Comparison of ENCODE assay signal across 31 cellular contexts in the genomic region with DNA sequence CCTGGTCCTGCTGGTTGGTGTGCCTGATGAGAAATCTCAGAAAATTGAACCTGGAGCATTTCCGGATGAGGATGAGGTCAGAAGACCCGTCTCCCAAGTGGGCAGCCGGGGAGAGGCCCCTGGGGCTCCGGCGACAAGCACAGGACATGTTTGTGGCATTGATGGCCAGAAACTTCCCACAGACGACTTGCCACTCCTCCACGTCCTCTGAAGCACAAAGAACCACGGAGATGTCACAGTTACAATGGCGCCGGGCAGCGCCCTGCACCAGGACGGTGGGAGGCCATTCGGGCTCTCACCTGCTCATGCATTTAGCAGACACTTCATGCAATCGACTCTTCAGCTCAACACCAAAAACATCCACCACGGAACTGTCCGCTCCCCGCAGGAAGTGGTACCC.
"Had no signal": no experiment of that assay in that cellular context is flagged by ENCODE, and none has a peak within 500 bp of the region (broad histone marks: within the 10 kb centered on the region; RNA-seq: fewer than 3 reads in every experiment).

No MANE protein-coding gene starts in this region.

- ATAC-seq: activated CD8-positive, alpha-beta T cell treated with anti-CD3 and anti-CD28 coated beads for 36 hours; activated naive CD8-positive, alpha-beta T cell treated with anti-CD3 and anti-CD28 coated beads, Interleukin-2, amount 50 U/mL, for 24 hours; PC-3 had no signal

- H3K9me3 Mint-ChIP-seq: activated CD4-positive, alpha-beta T cell treated with anti-CD3 and anti-CD28 coated beads, Interleukin-2, amount 10 ng/mL, durations not matched to agents 24 days and 14 days; activated CD8-positive, alpha-beta T cell treated with anti-CD3 and anti-CD28 coated beads for 36 hours; activated naive CD4-positive, alpha-beta T cell treated with anti-CD3 and anti-CD28 coated beads, Interleukin-2, amount 10 ng/mL, durations not matched to agents 7 days and 5 days; activated naive CD8-positive, alpha-beta T cell treated with anti-CD3 and anti-CD28 coated beads, Interleukin-2, amount 50 U/mL, for 24 hours; activated T-helper 1 cell treated with anti-CD3 and anti-CD28 coated beads, Interleukin-12 subunit alpha, Interleukin-12 subunit beta, Interleukin-2, Interleukin-4 antibody, amounts not matched to agents 30 ng/mL and 10 ng/mL and 1 ng/mL, durations not matched to agents 14 hours and 24 hours and 36 hours; brain had no signal

- H3K27me3 Mint-ChIP-seq: activated CD4-positive, alpha-beta T cell treated with anti-CD3 and anti-CD28 coated beads, Interleukin-2, amount 10 ng/mL, durations not matched to agents 24 days and 14 days; activated CD8-positive, alpha-beta T cell treated with anti-CD3 and anti-CD28 coated beads for 36 hours; activated naive CD4-positive, alpha-beta T cell treated with anti-CD3 and anti-CD28 coated beads, Interleukin-2, amount 10 ng/mL, durations not matched to agents 7 days and 5 days; activated naive CD8-positive, alpha-beta T cell; activated naive CD8-positive, alpha-beta T cell treated with anti-CD3 and anti-CD28 coated beads, Interleukin-2, amount 50 U/mL, for 24 hours; brain had no signal

- H3K27ac ChIP-seq: KMS-11, Peyer's patch, WERI-Rb-1 had no signal

- DNase-seq: activated CD4-positive, alpha-beta T cell treated with anti-CD3 and anti-CD28 coated beads, Interleukin-2, amount 10 ng/mL, durations not matched to agents 24 days and 14 days; activated CD4-positive, alpha-beta T cell treated with anti-CD3 and anti-CD28 coated beads, Interleukin-2, amount 50 U/mL, for 4 hours; activated CD4-positive, CD25-positive, alpha-beta regulatory T cell; activated CD8-positive, alpha-beta T cell treated with anti-CD3 and anti-CD28 coated beads for 36 hours; activated effector memory CD4-positive, alpha-beta T cell treated with Interleukin-2 at 50 U/mL for 16 hours; activated naive CD4-positive, alpha-beta T cell treated with anti-CD3 and anti-CD28 coated beads, Interleukin-2, amount 10 ng/mL, durations not matched to agents 7 days and 5 days; activated naive CD8-positive, alpha-beta T cell treated with anti-CD3 and anti-CD28 coated beads, Interleukin-2, amount 50 U/mL, for 24 hours; activated T-cell treated with anti-CD3 and anti-CD28 coated beads, Interleukin-2, amount 50 U/mL, for 1 hour; anterior cingulate cortex; caudate nucleus; NCI-H1092 treated with DMSO at 0.1 percent for 48 hours; NCI-H1417; NCI-H146; NCI-H187; NCI-H2029 treated with DMSO at 0.1 percent for 48 hours; NCI-H2107; NCI-H2171; NCI-H510A; NCI-H526; NCI-H748 treated with DMSO at 0.1 percent for 48 hours; NK-92 treated with Interleukin-12 subunit alpha and Interleukin-12 subunit beta, amount 100 ng/mL, for 24 hours; PC-3; Peyer's patch; RPMI8226; SW 1271; T1000; WERI-Rb-1 had no signal

- H3K4me2 ChIP-seq: KMS-11 had no signal

- H3K27ac Mint-ChIP-seq: activated CD4-positive, alpha-beta T cell treated with anti-CD3 and anti-CD28 coated beads, Interleukin-2, amount 10 ng/mL, durations not matched to agents 24 days and 14 days; activated CD8-positive, alpha-beta T cell treated with anti-CD3 and anti-CD28 coated beads for 36 hours; activated naive CD8-positive, alpha-beta T cell; activated naive CD8-positive, alpha-beta T cell treated with anti-CD3 and anti-CD28 coated beads, Interleukin-2, amount 50 U/mL, for 24 hours; activated T-helper 1 cell treated with anti-CD3 and anti-CD28 coated beads, Interleukin-12 subunit alpha, Interleukin-12 subunit beta, Interleukin-2, Interleukin-4 antibody, amounts not matched to agents 30 ng/mL and 10 ng/mL and 1 ng/mL, durations not matched to agents 14 hours and 24 hours and 36 hours; brain had no signal

- H3K9me3 ChIP-seq: Peyer's patch had no signal

- H3K27me3 ChIP-seq: Peyer's patch had no signal

- H3K4me3 Mint-ChIP-seq: activated CD4-positive, alpha-beta T cell treated with anti-CD3 and anti-CD28 coated beads, Interleukin-2, amount 10 ng/mL, durations not matched to agents 24 days and 14 days; activated CD8-positive, alpha-beta T cell treated with anti-CD3 and anti-CD28 coated beads for 36 hours; activated naive CD4-positive, alpha-beta T cell treated with anti-CD3 and anti-CD28 coated beads, Interleukin-2, amount 10 ng/mL, durations not matched to agents 7 days and 5 days; activated naive CD8-positive, alpha-beta T cell; activated naive CD8-positive, alpha-beta T cell treated with anti-CD3 and anti-CD28 coated beads, Interleukin-2, amount 50 U/mL, for 24 hours; activated T-helper 1 cell treated with anti-CD3 and anti-CD28 coated beads, Interleukin-12 subunit alpha, Interleukin-12 subunit beta, Interleukin-2, Interleukin-4 antibody, amounts not matched to agents 30 ng/mL and 10 ng/mL and 1 ng/mL, durations not matched to agents 14 hours and 24 hours and 36 hours; brain had no signal

- H3K4me1 Mint-ChIP-seq: activated naive CD8-positive, alpha-beta T cell treated with anti-CD3 and anti-CD28 coated beads, Interleukin-2, amount 50 U/mL, for 24 hours; brain had no signal

- H3K4me3 ChIP-seq: Peyer's patch had no signal
